Comparison of ENCODE assay signal across 12 cellular contexts in the genomic region with DNA sequence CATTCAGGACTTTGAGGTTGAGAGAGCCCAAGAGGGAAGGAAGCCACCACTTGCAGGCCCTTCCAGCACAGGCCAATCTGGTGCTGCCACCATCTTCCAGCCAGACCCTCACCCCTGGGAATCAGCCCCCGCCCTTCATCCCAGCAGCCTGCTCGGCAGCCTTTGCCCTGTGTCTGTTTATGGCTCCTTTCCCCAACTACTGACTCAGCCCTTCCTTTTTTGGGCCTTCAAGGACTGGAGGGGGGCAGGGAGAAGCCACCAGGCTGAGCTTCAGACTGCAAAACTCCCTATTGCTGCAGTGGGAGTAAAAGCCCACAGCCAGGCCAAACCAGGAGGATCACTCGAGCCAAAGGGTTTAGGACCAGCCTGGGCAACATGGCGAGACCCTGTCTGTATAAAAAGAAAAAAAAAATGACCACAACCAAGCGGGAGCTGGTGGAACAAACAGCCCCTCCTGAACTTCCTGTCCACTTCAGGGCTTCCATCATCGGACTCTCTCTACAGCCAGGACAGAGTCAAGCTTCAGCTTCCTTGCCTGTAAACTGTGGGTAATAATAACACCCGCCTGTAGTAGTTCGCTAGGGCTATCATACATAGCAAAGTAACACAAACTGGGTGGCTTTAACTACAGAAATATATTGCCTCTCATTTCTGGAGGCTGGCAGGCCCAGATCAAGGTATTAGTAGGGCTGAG.
DNase-seq lines count a peak whose midpoint lies in the region; ATAC-seq, FAIRE-seq and TF ChIP-seq lines count a peak whose summit lies in the region.
"Had no signal": no experiment of that assay in that cellular context is flagged by ENCODE, and none has a peak within 500 bp of the region (broad histone marks: within the 10 kb centered on the region; RNA-seq: fewer than 3 reads in every experiment).

No MANE protein-coding gene starts in this region.

- no peaks in the 10 kb centered on the region for H3K36me3 Mint-ChIP-seq in neural crest cell (ENCODE audit: low read depth)
- H3K36me3 Mint-ChIP-seq: naive thymus-derived CD4-positive, alpha-beta T cell had no signal

- TF ChIP-seq EP300 in A549 (IDR thresholded peaks at IDR 0.05): no peak

- TF ChIP-seq RAD21 in A549 (conservative IDR thresholded peaks at IDR 0.05 in 1 of 2, IDR thresholded peaks at IDR 0.05 in 1 of 2): no peak

- no peaks in the 10 kb centered on the region for H3K9me3 Mint-ChIP-seq in neural crest cell
- H3K9me3 Mint-ChIP-seq: naive thymus-derived CD4-positive, alpha-beta T cell; T-helper 1 cell treated with Interleukin-12 subunit alpha and Interleukin-12 subunit beta and Interleukin-4 antibody, amounts not matched to agents 30 μg/mL and 1 μg/mL, for 36 hours had no signal

- no peak overlapping the region for H3K4me3 Mint-ChIP-seq in neural crest cell
- H3K4me3 Mint-ChIP-seq: naive thymus-derived CD4-positive, alpha-beta T cell; T-helper 1 cell treated with Interleukin-12 subunit alpha and Interleukin-12 subunit beta and Interleukin-4 antibody, amounts not matched to agents 30 μg/mL and 1 μg/mL, for 36 hours had no signal

- ATAC-seq in A549: peak; percentile 43 to 47; a peak in 3 of 6 replicates
- no peak for ATAC-seq in GM18519 (IDR thresholded peaks at IDR 0.05; ENCODE audit: low FRiP score, unreplicated experiment)
- ATAC-seq: naive thymus-derived CD4-positive, alpha-beta T cell had no signal

- peaks cover 18% of the 10 kb centered on the region for H3K4me1 ChIP-seq in A549

- H3K9me3 ChIP-seq in A549: no peaks in the 10 kb centered on the region

- H3K27me3 Mint-ChIP-seq in neural crest cell (ENCODE audit: low read depth): no peaks in the 10 kb centered on the region

- CTCF ChIA-PET in A549 (lab: Yijun Ruan, JAX): interaction anchor here (0.6 to 17.8 kb wide), 9 partner anchors 8 to 1286 kb away, joined by 3 to 179 read pairs (median 3); a partner anchor contains a TSS

- H3K27ac ChIP-seq in A549: peak overlapping the region; percentile 60 to 72

- H3K4me2 ChIP-seq in A549: peak overlapping the region; percentile 32

- no peak for TF ChIP-seq CTCF in A549 (IDR thresholded peaks at IDR 0.05)
- TF ChIP-seq CTCF in fibroblast of mammary gland (conservative IDR thresholded peaks at IDR 0.05; ENCODE audit: control insufficient read depth, insufficient read depth, low read depth, low read length): no peak
- TF ChIP-seq CTCF in neural crest cell (conservative IDR thresholded peaks at IDR 0.05): no peak

- no peak for TF ChIP-seq POLR2A in A549 (IDR thresholded peaks at IDR 0.05; ENCODE audit: low read length)

- H3K4me3 ChIP-seq in A549 (no peak overlapping the region), fibroblast of mammary gland (ENCODE audit: control insufficient read depth, low read depth, low read length) (no peak overlapping the region)

- WGBS in A549 (ENCODE audit: missing lambda C conversion rate): 78% methylated on average over 8 of the region's 8 CpGs

- peaks cover 16% of the 10 kb centered on the region for H3K4me1 Mint-ChIP-seq in neural crest cell
- H3K4me1 Mint-ChIP-seq: naive thymus-derived CD4-positive, alpha-beta T cell had no signal

- no peak for DNase-seq in A549 (ENCODE audit: low read depth in 1 of 2, low spot score in 1 of 2)
- DNase-seq in RCC 7860 (ENCODE audit: low spot score): peak; percentile 37
- DNase-seq in fibroblast of mammary gland (ENCODE audit: low read depth): peak; percentile 82
- DNase-seq in neural crest cell (ENCODE audit: low read depth, low spot score): no peak
- no peak for DNase-seq in middle frontal gyrus (ENCODE audit: extremely low spot score, low spot score)
- no peak for DNase-seq in GF-D8 (lab: John Stamatoyannopoulos, UW)
- no peak for DNase-seq in GDM1 (lab: John Stamatoyannopoulos, UW)
- DNase-seq: activated T-cell treated with anti-CD3 and anti-CD28 coated beads for 4 hours; naive thymus-derived CD4-positive, alpha-beta T cell; NCI-H2081 treated with DMSO at 0.1 percent for 48 hours had no signal

- peak overlapping the region; percentile 43 for H3K27ac Mint-ChIP-seq in neural crest cell (ENCODE audit: unreplicated experiment)
- H3K27ac Mint-ChIP-seq: T-helper 1 cell treated with Interleukin-12 subunit alpha and Interleukin-12 subunit beta and Interleukin-4 antibody, amounts not matched to agents 30 μg/mL and 1 μg/mL, for 36 hours had no signal

- FAIRE-seq in A549 (lab: Jason Lieb, UNC) (no peak), RCC 7860 (lab: Jason Lieb, UNC) (no peak)

- POLR2A ChIA-PET in A549 (lab: Yijun Ruan, JAX): interaction anchor here (1.5 kb wide), 1 partner anchor 87 kb away, joined by 4 read pairs; a partner anchor contains a TSS

TF ChIP-seq in A549, 52 proteins besides CTCF, POLR2A, EP300 and RAD21:
- TF ChIP-seq MAFK (IDR thresholded peaks at IDR 0.05; ENCODE audit: partially characterized antibody) (no peak), NFE2L2 (conservative IDR thresholded peaks at IDR 0.05; ENCODE audit: low read length) (no peak)

Comparison
In these comparisons a context has a peak if more than half of its experiments do, and no peak if none do; other contexts are left out.
1. DNase-seq: peak in RCC 7860 (single experiment) and fibroblast of mammary gland (single experiment); none in A549 (0 of 2), neural crest cell (single experiment), middle frontal gyrus (single experiment), GF-D8 (single experiment) and GDM1 (single experiment).